In the genomic region with DNA sequence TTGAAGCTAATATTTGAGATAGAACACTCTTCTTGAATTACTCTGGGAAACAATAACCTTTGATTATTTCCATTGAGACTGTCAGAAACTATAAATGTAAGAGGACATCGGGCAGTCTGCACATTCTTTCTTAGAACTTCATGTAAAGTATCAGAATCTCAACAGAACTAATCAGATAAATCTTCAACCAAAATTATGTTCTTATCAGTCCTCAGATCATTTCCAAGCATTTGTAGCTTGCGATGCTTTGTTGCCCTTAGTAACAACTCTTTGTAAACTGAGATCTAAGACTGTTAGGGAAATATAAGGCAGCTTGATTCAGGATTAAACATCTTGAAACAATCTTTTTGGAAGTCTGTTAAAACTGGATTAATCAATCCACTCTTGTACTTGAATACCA, we compare ENCODE assay signal across 17 cellular contexts.
DNase-seq lines count a peak whose midpoint lies in the region; ATAC-seq, FAIRE-seq and TF ChIP-seq lines count a peak whose summit lies in the region.
"Had no signal": no experiment of that assay in that cellular context is flagged by ENCODE, and none has a peak within 500 bp of the region (broad histone marks: within the 10 kb centered on the region; RNA-seq: fewer than 3 reads in every experiment).

No MANE protein-coding gene starts in this region.

- H3K79me2 ChIP-seq in keratinocyte (ENCODE audit: control insufficient read depth, insufficient read depth, low read length) = no peaks in the 10 kb centered on the region

- DNase-seq in AG10803 (ENCODE audit: low read depth) = peak; percentile 37
- DNase-seq in IMR-90 = peak; percentile 36
- peak; percentile 32 for DNase-seq in dedifferentiated amniotic fluid mesenchymal stem cell (ENCODE audit: extremely low spot score)
- no peak for DNase-seq in keratinocyte (ENCODE audit: low read depth, low spot score)
- DNase-seq in chondrocyte (ENCODE audit: low spot score) = no peak
- no peak for DNase-seq in left ventricle myocardium superior
- DNase-seq in amygdala (lab: John Stamatoyannopoulos, UW) = no peak
- DNase-seq: BE2C; CD8-positive, alpha-beta T cell; NCI-H1436 treated with DMSO at 0.1 percent for 48 hours; NCI-H2107; NCI-H446; NCI-H748 treated with DMSO at 0.1 percent for 48 hours; SIG-M5 had no signal

- H3K9me3 Mint-ChIP-seq in chondrocyte (ENCODE audit: low read depth) = peaks cover 22% of the 10 kb centered on the region

- FAIRE-seq in keratinocyte (lab: Jason Lieb, UNC) = peak; percentile 23
- FAIRE-seq: RCC 7860 had no signal

- TF ChIP-seq RAD21 in IMR-90 (IDR thresholded peaks at IDR 0.05; ENCODE audit: low read length) = no peak

- H4K20me1 ChIP-seq in IMR-90 (ENCODE audit: insufficient read depth, low read length) = no peaks in the 10 kb centered on the region
- no peaks in the 10 kb centered on the region for H4K20me1 ChIP-seq in keratinocyte (ENCODE audit: control insufficient read depth, extremely low read depth, insufficient read depth, low read length)

- no peak overlapping the region for H2BK5ac ChIP-seq in IMR-90 (ENCODE audit: low read depth, low read length, poor library complexity, severe bottlenecking)

- no peak overlapping the region for H3K14ac ChIP-seq in IMR-90 (replicated peaks; ENCODE audit: low read depth, low read length)

- H2BK15ac ChIP-seq in IMR-90 (ENCODE audit: low read depth, low read length) = no peak overlapping the region

- H3K4me1 Mint-ChIP-seq in chondrocyte (ENCODE audit: low read depth) = peaks cover 14% of the 10 kb centered on the region

- no CpG with 5 or more reads among the region's 2 CpGs for WGBS in IMR-90 (ENCODE audit: extremely low coverage in 2 of 2, insufficient read length in 1 of 2), 2 experiments

- H3K9me3 ChIP-seq in IMR-90 (ENCODE audit: control insufficient read depth, insufficient read depth, low read length) = no peaks in the 10 kb centered on the region
- H3K9me3 ChIP-seq in keratinocyte (ENCODE audit: control insufficient read depth, low read depth, low read length) = no peaks in the 10 kb centered on the region
- H3K9me3 ChIP-seq: BE2C, HAP-1 had no signal

- H3K36me3 ChIP-seq in IMR-90 (ENCODE audit: control insufficient read depth, insufficient read depth, low read length) (no peaks in the 10 kb centered on the region; the same call in 1 of the 2 replicates), keratinocyte (ENCODE audit: control insufficient read depth in 2 of 2, extremely low read depth in 1 of 2, insufficient read depth in 2 of 2, low read length in 2 of 2) (no peaks in the 10 kb centered on the region)
- H3K36me3 ChIP-seq: HAP-1 had no signal

- no peak overlapping the region for H2AK9ac ChIP-seq in IMR-90 (replicated peaks; ENCODE audit: low read depth, low read length, poor library complexity)

- no peaks in the 10 kb centered on the region for H3K27me3 Mint-ChIP-seq in chondrocyte (ENCODE audit: low read depth)

- H3K36me3 Mint-ChIP-seq in chondrocyte (ENCODE audit: low read depth) = peaks cover 2% of the 10 kb centered on the region

- ATAC-seq in IMR-90 (ENCODE audit: low read depth) (peak; percentile 32), left ventricle myocardium superior (no peak), GM21825 (IDR thresholded peaks at IDR 0.05; ENCODE audit: unreplicated experiment) (no peak)
- ATAC-seq: CD8-positive, alpha-beta T cell had no signal

- H2AFZ ChIP-seq in IMR-90 (replicated peaks; ENCODE audit: low read length, poor library complexity) = no peak overlapping the region
- H2AFZ ChIP-seq in keratinocyte (ENCODE audit: control insufficient read depth, low read length) = no peak overlapping the region

- dilution Hi-C loops in IMR-90 (cut with HindIII; ENCODE audit: low sequenced_read_pairs, unreplicated experiment) = no loop called here
- dilution Hi-C loops in keratinocyte (cut with MboI; ENCODE audit: extremely low pct_ligation_motif_present, low sequenced_read_pairs) = no loop called here

- H2BK120ac ChIP-seq in IMR-90 (ENCODE audit: low read depth, low read length) = no peak overlapping the region

- H3K27ac ChIP-seq in IMR-90 (ENCODE audit: insufficient read depth, low read length) (no peak overlapping the region), keratinocyte (ENCODE audit: control insufficient read depth, insufficient read depth, low read length) (no peak overlapping the region)

- TF ChIP-seq CTCF in AG10803 (conservative IDR thresholded peaks at IDR 0.05; ENCODE audit: low read length) (no peak), IMR-90 (conservative IDR thresholded peaks at IDR 0.05; ENCODE audit: low read depth, low read length) (no peak), keratinocyte (optimal IDR thresholded peaks at IDR 0.05 in 1 of 3, IDR thresholded peaks at IDR 0.05 in 1 of 3, conservative IDR thresholded peaks at IDR 0.05 in 1 of 3; ENCODE audit: extremely low read depth in 1 of 3, insufficient read depth in 2 of 3, low read length in 3 of 3) (no peak), chondrocyte (IDR thresholded peaks at IDR 0.05) (no peak)

- H3K18ac ChIP-seq in IMR-90 (ENCODE audit: low read depth, low read length) = no peak overlapping the region

- H4K91ac ChIP-seq in IMR-90 (ENCODE audit: insufficient read depth, low read depth, low read length) = no peak overlapping the region

- H3K79me1 ChIP-seq in IMR-90 (ENCODE audit: low read depth in 1 of 2, low read length in 2 of 2) = peaks cover 19 to 25% of the 10 kb centered on the region in 2 experiments

- intact Hi-C loops in IMR-90 (cut with micrococcal nuclease) = no loop called here
- intact Hi-C loops in left ventricle myocardium superior (cut with micrococcal nuclease) = no loop called here

- POLR2A ChIA-PET in IMR-90 (lab: Charles Lee; ENCODE audit: unreplicated experiment) = no interaction called here

- no peak overlapping the region for H4K8ac ChIP-seq in IMR-90 (ENCODE audit: low read depth in 2 of 2, low read length in 2 of 2)

- H3K56ac ChIP-seq in IMR-90 (ENCODE audit: extremely low read depth, insufficient read depth, low read length) = no peak overlapping the region

- no peak overlapping the region for H3K4me3 Mint-ChIP-seq in chondrocyte (ENCODE audit: unreplicated experiment)
- H3K4me3 Mint-ChIP-seq: CD8-positive, alpha-beta T cell had no signal

- no peak overlapping the region for H2AK5ac ChIP-seq in IMR-90 (ENCODE audit: low read depth, low read length)

- H3K27me3 ChIP-seq in IMR-90 (ENCODE audit: control insufficient read depth, insufficient read depth, low read length) (no peaks in the 10 kb centered on the region), keratinocyte (ENCODE audit: control insufficient read depth, extremely low read depth, insufficient read depth, low read length) (no peaks in the 10 kb centered on the region)
- H3K27me3 ChIP-seq: BE2C had no signal

- H3K9me1 ChIP-seq in IMR-90 (ENCODE audit: insufficient read depth, low read length) = no peaks in the 10 kb centered on the region
- no peaks in the 10 kb centered on the region for H3K9me1 ChIP-seq in keratinocyte (ENCODE audit: control insufficient read depth, extremely low read depth, insufficient read depth, low read length)

- H4K5ac ChIP-seq in IMR-90 (ENCODE audit: low read depth, low read length) = no peak overlapping the region

- no peak overlapping the region for H2BK20ac ChIP-seq in IMR-90 (ENCODE audit: low read depth, low read length)

- no peak overlapping the region for H3K4me3 ChIP-seq in AG10803 (ENCODE audit: low read length)
- no peak overlapping the region for H3K4me3 ChIP-seq in IMR-90 (ENCODE audit: insufficient read depth, low read depth, low read length)
- H3K4me3 ChIP-seq in keratinocyte (ENCODE audit: control insufficient read depth in 2 of 3, extremely low read depth in 1 of 3, insufficient read depth in 2 of 3, low read depth in 1 of 3, low read length in 3 of 3) = no peak overlapping the region
- H3K4me3 ChIP-seq: HAP-1 had no signal

- no peak overlapping the region for H3K4me2 ChIP-seq in IMR-90 (ENCODE audit: low read depth, low read length)
- H3K4me2 ChIP-seq in keratinocyte (ENCODE audit: control insufficient read depth, extremely low read depth, insufficient read depth, low read depth, low read length) = no peak overlapping the region

- H3K4me1 ChIP-seq in IMR-90 (ENCODE audit: control insufficient read depth, insufficient read depth, low read length) (no peaks in the 10 kb centered on the region), keratinocyte (ENCODE audit: control insufficient read depth, extremely low read depth, insufficient read depth, low read length) (no peaks in the 10 kb centered on the region)
- H3K4me1 ChIP-seq: BE2C, HAP-1 had no signal

- BruUV-seq in IMR-90 (replicated peaks; lab: Mats Ljungman, UMichigan) = no TSS peak

- H3K27ac Mint-ChIP-seq in chondrocyte (ENCODE audit: unreplicated experiment) = no peak overlapping the region
- H3K27ac Mint-ChIP-seq: CD8-positive, alpha-beta T cell had no signal

- CTCF ChIA-PET in IMR-90 (lab: Yijun Ruan, JAX) = no interaction called here

- no peak for TF ChIP-seq POLR2A in IMR-90 (IDR thresholded peaks at IDR 0.05; ENCODE audit: low read depth, low read length)

- no peak overlapping the region for H3K4ac ChIP-seq in IMR-90 (ENCODE audit: low read depth, low read length)

- H3K9ac ChIP-seq in IMR-90 (ENCODE audit: low read depth, low read length) = no peak overlapping the region
- H3K9ac ChIP-seq in keratinocyte (ENCODE audit: control insufficient read depth, extremely low read depth, insufficient read depth, low read length) = no peak overlapping the region

- in situ Hi-C loops in IMR-90 (cut with MboI; ENCODE audit: low sequenced_read_pairs) = no loop called here

- H3K23ac ChIP-seq in IMR-90 (ENCODE audit: low read depth, low read length) = no peak overlapping the region

TF ChIP-seq in IMR-90, 13 proteins besides CTCF, POLR2A, EP300 and RAD21 (continues in another document):
- TF ChIP-seq NFE2L2 (IDR thresholded peaks at IDR 0.05; ENCODE audit: low read depth, low read length) (no peak), BHLHE40 (IDR thresholded peaks at IDR 0.05; ENCODE audit: low read depth, low read length) (no peak)
- TF ChIP-seq, protein P1, sequence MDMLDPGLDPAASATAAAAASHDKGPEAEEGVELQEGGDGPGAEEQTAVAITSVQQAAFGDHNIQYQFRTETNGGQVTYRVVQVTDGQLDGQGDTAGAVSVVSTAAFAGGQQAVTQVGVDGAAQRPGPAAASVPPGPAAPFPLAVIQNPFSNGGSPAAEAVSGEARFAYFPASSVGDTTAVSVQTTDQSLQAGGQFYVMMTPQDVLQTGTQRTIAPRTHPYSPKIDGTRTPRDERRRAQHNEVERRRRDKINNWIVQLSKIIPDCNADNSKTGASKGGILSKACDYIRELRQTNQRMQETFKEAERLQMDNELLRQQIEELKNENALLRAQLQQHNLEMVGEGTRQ (IDR thresholded peaks at IDR 0.05; ENCODE audit: low read depth, low read length) = no peak
- TF ChIP-seq, protein P2, sequence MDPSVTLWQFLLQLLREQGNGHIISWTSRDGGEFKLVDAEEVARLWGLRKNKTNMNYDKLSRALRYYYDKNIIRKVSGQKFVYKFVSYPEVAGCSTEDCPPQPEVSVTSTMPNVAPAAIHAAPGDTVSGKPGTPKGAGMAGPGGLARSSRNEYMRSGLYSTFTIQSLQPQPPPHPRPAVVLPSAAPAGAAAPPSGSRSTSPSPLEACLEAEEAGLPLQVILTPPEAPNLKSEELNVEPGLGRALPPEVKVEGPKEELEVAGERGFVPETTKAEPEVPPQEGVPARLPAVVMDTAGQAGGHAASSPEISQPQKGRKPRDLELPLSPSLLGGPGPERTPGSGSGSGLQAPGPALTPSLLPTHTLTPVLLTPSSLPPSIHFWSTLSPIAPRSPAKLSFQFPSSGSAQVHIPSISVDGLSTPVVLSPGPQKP (IDR thresholded peaks at IDR 0.05; ENCODE audit: borderline replicate concordance, low read depth, low read length) = no peak

Comparison
In these comparisons a context has a peak if more than half of its experiments do, and no peak if none do; other contexts are left out.
1. DNase-seq: peak in AG10803 (single experiment), IMR-90 (single experiment) and dedifferentiated amniotic fluid mesenchymal stem cell (single experiment); none in keratinocyte (single experiment), chondrocyte (single experiment), left ventricle myocardium superior (single experiment) and amygdala (0 of 56).